ENCODE assay signal across 7 cellular contexts in genomic region chr16:50065241-50065623, GRCh38. TPM values are rescaled to one million over a fixed set of nuclear protein-coding genes. Genes with fewer than 3 reads are reported as not detected.
DNase-seq lines count a peak whose midpoint lies in the region; ATAC-seq and TF ChIP-seq lines count a peak whose summit lies in the region.

No MANE protein-coding gene starts in this region.

- no peak overlapping the region for H3K27ac ChIP-seq in HEK293 (ENCODE audit: extremely low read depth, low read depth, low read length)
- H3K27ac ChIP-seq in WERI-Rb-1 = peak overlapping the region; percentile 18; the same call in 1 of the 2 replicates
- peak overlapping the region in 7 of 8 donors; percentile 90 to 98 (median 97) for H3K27ac ChIP-seq in spleen

- CTCF ChIA-PET in HEK293 (lab: Yijun Ruan, JAX) = interaction anchor here (5.0 kb wide), 1 partner anchor 145 kb away, joined by 70 read pairs; no protein-coding TSS in a partner anchor

- intact Hi-C loops in spleen (cut with DNase I; ENCODE audit: low total_unique reads) = no loop called here

- TF ChIP-seq CTCF in HEK293 (tag by site-specific recombination; IDR thresholded peaks at IDR 0.05) = no peak
- TF ChIP-seq CTCF in WERI-Rb-1 (IDR thresholded peaks at IDR 0.05; ENCODE audit: low read depth, low read length) = no peak
- TF ChIP-seq CTCF in foreskin fibroblast (IDR thresholded peaks at IDR 0.05; ENCODE audit: low read depth, low read length) = no peak
- TF ChIP-seq CTCF in spleen (IDR thresholded peaks at IDR 0.05 in 8 of 11, conservative IDR thresholded peaks at IDR 0.05 in 3 of 11) = no peak

- H3K36me3 ChIP-seq in HEK293 (ENCODE audit: control insufficient read depth in 2 of 2, insufficient read depth in 1 of 2, low read length in 2 of 2) (peaks cover 4 to 26% of the 10 kb centered on the region in 2 experiments; a peak in 2 of 3 replicates), WERI-Rb-1 (peaks cover 14% of the 10 kb centered on the region), spleen (peaks cover 0 to 16% (median 3%) of the 10 kb centered on the region in 6 donors)

- TF ChIP-seq POLR2A in spleen (IDR thresholded peaks at IDR 0.05) = no peak

- H3K27me3 ChIP-seq in WERI-Rb-1 (ENCODE audit: insufficient read depth, low read depth, severe bottlenecking) (no peaks in the 10 kb centered on the region), spleen (replicated peaks in 1 of 7) (no peaks in the 10 kb centered on the region)

- DNase-seq in WERI-Rb-1 (no peak), foreskin fibroblast (no peak), spleen (no peak)
- DNase-seq in activated CD4-positive, alpha-beta T cell treated with anti-CD3 and anti-CD28 coated beads, Interleukin-2, amount 50 U/mL, for 4 hours = no peak

- POLR2A ChIA-PET in HEK293 (lab: Yijun Ruan, JAX) = interaction anchor here (0.5 to 1.6 kb wide), 12 partner anchors 8 to 145 kb away, joined by 3 to 14 read pairs (median 4); partner anchors contain the start of genes CNEP1R1 and TENT4B

- 71 to 88% (median 84%) methylated on average over 8 of the region's 8 CpGs for WGBS in spleen, 5 donors

- H3K9me3 ChIP-seq in HEK293 (ENCODE audit: control insufficient read depth, insufficient read depth, low read depth, low read length) = no peaks in the 10 kb centered on the region
- no peaks in the 10 kb centered on the region for H3K9me3 ChIP-seq in WERI-Rb-1 (ENCODE audit: severe bottlenecking)
- H3K9me3 ChIP-seq in spleen = no peaks in the 10 kb centered on the region

- ATAC-seq in HG03045 (IDR thresholded peaks at IDR 0.05; ENCODE audit: unreplicated experiment) (no peak), HG02938 (IDR thresholded peaks at IDR 0.05; ENCODE audit: unreplicated experiment) (no peak)

- H3K4me3 ChIP-seq in HEK293 (ENCODE audit: low read depth, low read length) (peak overlapping the region; percentile 10; the same call in 1 of the 2 replicates), WERI-Rb-1 (ENCODE audit: low read depth, low read length) (peak overlapping the region; percentile 38), foreskin fibroblast (ENCODE audit: low read depth in 1 of 2, low read length in 2 of 2) (peak overlapping the region; percentile 84 to 91), spleen (peak overlapping the region in 6 of 8 donors; percentile 84 to 100 (median 98))

- no peaks in the 10 kb centered on the region for H3K4me1 ChIP-seq in HEK293 (ENCODE audit: control insufficient read depth, insufficient read depth, low read length)
- H3K4me1 ChIP-seq in spleen = peaks cover 14 to 41% (median 29%) of the 10 kb centered on the region in 6 donors

TF ChIP-seq in HEK293, 187 proteins besides CTCF, POLR2A, EP300 and RAD21:
- TF ChIP-seq RBAK (tag by site-specific recombination; IDR thresholded peaks at IDR 0.05) (no peak), ZNF513 (tag by site-specific recombination; IDR thresholded peaks at IDR 0.05) (no peak), ZNF24 (tag by site-specific recombination; IDR thresholded peaks at IDR 0.05) (no peak), ZNF623 (tag by site-specific recombination; IDR thresholded peaks at IDR 0.05) (no peak), KLF8 (tag by site-specific recombination; IDR thresholded peaks at IDR 0.05) (no peak), ZNF48 (tag by site-specific recombination; IDR thresholded peaks at IDR 0.05) (no peak), ZNF596 (tag by site-specific recombination; IDR thresholded peaks at IDR 0.05) (no peak), ZNF175 (tag by site-specific recombination; IDR thresholded peaks at IDR 0.05) (no peak), ZXDB (tag by site-specific recombination; IDR thresholded peaks at IDR 0.05) (no peak), ZBTB21 (tag by site-specific recombination; IDR thresholded peaks at IDR 0.05) (no peak), ZNF658 (tag by site-specific recombination; IDR thresholded peaks at IDR 0.05) (no peak), ZNF211 (tag by site-specific recombination; IDR thresholded peaks at IDR 0.05; ENCODE audit: low read depth) (no peak), ZIC2 (tag by site-specific recombination; IDR thresholded peaks at IDR 0.05) (no peak), ZBTB8A (tag by site-specific recombination; IDR thresholded peaks at IDR 0.05) (no peak), ZNF660 (tag by site-specific recombination; IDR thresholded peaks at IDR 0.05) (no peak), TRIM28 (IDR thresholded peaks at IDR 0.05; ENCODE audit: borderline replicate concordance, low read length) (no peak)
TF ChIP-seq in HEK293: peak in this region for 0.

RNA-seq across cellular contexts. Expression of gene HEATR3, which starts 0.5 kb away (rescaled TPM):
- 10 to 100 TPM; 23.1 to 40.8 (median 25.4) TPM for total RNA-seq in spleen
- 1 to 10 TPM; 8.3 to 9.5 (median 8.4) TPM for polyA plus RNA-seq in spleen

RNA-seq across cellular contexts. Expression of gene CNEP1R1, which starts 40.2 kb away (rescaled TPM):
- total RNA-seq in spleen = 10 to 100 TPM; 22.6 to 45.4 (median 32.9) TPM
- 10 to 100 TPM in 1 of 3 donors, 1 to 10 TPM in 2; 9.6 to 11.9 (median 9.8) TPM for polyA plus RNA-seq in spleen

Comparison
In these comparisons a context has a peak if more than half of its experiments do, and no peak if none do; other contexts are left out.
1. H3K4me3 ChIP-seq: peak in every context shown above with its lines; median percentile 98 in spleen; 88 in foreskin fibroblast; 38 in WERI-Rb-1; 10 in HEK293.